8 cellular contexts compared by ENCODE assay signal in genomic region chr17:80270836-80271235, GRCh38. TPM values are rescaled to one million over a fixed set of nuclear protein-coding genes. Genes with fewer than 3 reads are reported as not detected.
DNase-seq lines count a peak whose midpoint lies in the region; ATAC-seq lines count a peak whose summit lies in the region.

No MANE protein-coding gene starts in this region.

- POLR2A ChIA-PET in activated CD8-positive, alpha-beta T cell treated with anti-CD3 and anti-CD28 coated beads, Interleukin-2, amount 10 ng/mL, durations not matched to agents 7 days and 5 days (lab: Charles Lee): interaction anchor here (1.5 to 1.7 kb wide), 2 partner anchors 10 to 52 kb away, joined by 4 to 5 read pairs; partner anchors contain the start of gene RNF213

- H3K27ac ChIP-seq in HUES64 (ENCODE audit: low read depth, low read length) (peak overlapping the region; percentile 80), iPS-20b (ENCODE audit: low read length) (no peak overlapping the region)

- H3K27me3 Mint-ChIP-seq in activated CD8-positive, alpha-beta T cell treated with anti-CD3 and anti-CD28 coated beads, Interleukin-2, amount 10 ng/mL, durations not matched to agents 7 days and 5 days (ENCODE audit: low read depth): no peaks in the 10 kb centered on the region

- no peaks in the 10 kb centered on the region for H3K9me3 Mint-ChIP-seq in activated CD8-positive, alpha-beta T cell treated with anti-CD3 and anti-CD28 coated beads, Interleukin-2, amount 10 ng/mL, durations not matched to agents 7 days and 5 days (ENCODE audit: insufficient read depth)

- H3K9ac ChIP-seq in HUES64 (ENCODE audit: low read depth, low read length) (no peak overlapping the region), iPS-20b (ENCODE audit: low read depth, low read length) (peak overlapping the region; percentile 1; the same call in 1 of the 2 replicates)

- H3K36me3 ChIP-seq in HUES64 (ENCODE audit: insufficient read depth, low read length): peaks cover 19% of the 10 kb centered on the region
- peaks cover 9% of the 10 kb centered on the region; the same call in 1 of the 2 replicates for H3K36me3 ChIP-seq in iPS-20b (ENCODE audit: insufficient read depth, low read depth, low read length)

- 41% methylated on average over 4 of the region's 4 CpGs for WGBS in HUES64

- H3K27me3 ChIP-seq in HUES64 (ENCODE audit: insufficient read depth, low read length) (no peaks in the 10 kb centered on the region), iPS-20b (ENCODE audit: insufficient read depth, low read length) (no peaks in the 10 kb centered on the region)

- H3K4me1 ChIP-seq in HUES64 (ENCODE audit: insufficient read depth, low read length) (peaks cover 17% of the 10 kb centered on the region), iPS-20b (ENCODE audit: insufficient read depth, low read length) (peaks cover 12% of the 10 kb centered on the region; the same call in 1 of the 2 replicates)

- peak; percentile 68 for ATAC-seq in activated CD8-positive, alpha-beta T cell treated with anti-CD3 and anti-CD28 coated beads, Interleukin-2, amount 10 ng/mL, durations not matched to agents 7 days and 5 days
- no peak for ATAC-seq in HG03196 (IDR thresholded peaks at IDR 0.05; ENCODE audit: unreplicated experiment)
- no peak for ATAC-seq in GM19467 (IDR thresholded peaks at IDR 0.05; ENCODE audit: unreplicated experiment)
- ATAC-seq in GM21526 (IDR thresholded peaks at IDR 0.05; ENCODE audit: low FRiP score, unreplicated experiment): no peak

- H3K9me3 ChIP-seq in HUES64 (ENCODE audit: insufficient read depth, low read depth, low read length) (no peaks in the 10 kb centered on the region), iPS-20b (ENCODE audit: insufficient read depth, low read depth, low read length) (no peaks in the 10 kb centered on the region)

- no peak overlapping the region for H3K4me3 Mint-ChIP-seq in activated CD8-positive, alpha-beta T cell treated with anti-CD3 and anti-CD28 coated beads, Interleukin-2, amount 10 ng/mL, durations not matched to agents 7 days and 5 days

- DNase-seq in A172 (ENCODE audit: low spot score): peak; percentile 21
- peak; percentile 50 for DNase-seq in activated CD8-positive, alpha-beta T cell treated with anti-CD3 and anti-CD28 coated beads, Interleukin-2, amount 10 ng/mL, durations not matched to agents 7 days and 5 days
- DNase-seq in globus pallidus (ENCODE audit: low spot score): no peak

- peaks cover 45% of the 10 kb centered on the region for H3K36me3 Mint-ChIP-seq in activated CD8-positive, alpha-beta T cell treated with anti-CD3 and anti-CD28 coated beads, Interleukin-2, amount 10 ng/mL, durations not matched to agents 7 days and 5 days (ENCODE audit: low read depth)

- CTCF ChIA-PET in activated CD8-positive, alpha-beta T cell treated with anti-CD3 and anti-CD28 coated beads, Interleukin-2, amount 10 ng/mL, durations not matched to agents 7 days and 5 days (lab: Charles Lee): no interaction called here

- H3K4me1 Mint-ChIP-seq in activated CD8-positive, alpha-beta T cell treated with anti-CD3 and anti-CD28 coated beads, Interleukin-2, amount 10 ng/mL, durations not matched to agents 7 days and 5 days (ENCODE audit: low read depth): peaks cover 47% of the 10 kb centered on the region

- H3K4me3 ChIP-seq in HUES64 (ENCODE audit: low read length): no peak overlapping the region
- peak overlapping the region; percentile 15; the same call in 1 of the 2 replicates for H3K4me3 ChIP-seq in iPS-20b (ENCODE audit: low read length)

- H3K27ac Mint-ChIP-seq in activated CD8-positive, alpha-beta T cell treated with anti-CD3 and anti-CD28 coated beads, Interleukin-2, amount 10 ng/mL, durations not matched to agents 7 days and 5 days: peak overlapping the region; percentile 52

RNA-seq across cellular contexts. Expression of gene RNF213, which starts 10.2 kb away (rescaled TPM):
- 63.3 and 66.2 TPM in 2 replicates for total RNA-seq in A172 (2014; rRNA removed; shearing (Covaris generic))
- polyA plus RNA-seq in HUES64 (2013, experiment 1 of 2): 13.8 TPM
- polyA plus RNA-seq in HUES64 (2013, experiment 2 of 2): 20.4 TPM
- total RNA-seq in activated CD8-positive, alpha-beta T cell treated with anti-CD3 and anti-CD28 coated beads, Interleukin-2, amount 10 ng/mL, durations not matched to agents 7 days and 5 days: 100 to 1,000 TPM; 438 to 455 TPM

RNA-seq across cellular contexts. Expression of gene SLC26A11, which starts 50.6 kb away (rescaled TPM):
- 6.4 and 6.9 TPM in 2 replicates for total RNA-seq in A172 (2014; rRNA removed; shearing (Covaris generic))
- 9.8 TPM for polyA plus RNA-seq in HUES64 (2013, experiment 1 of 2)
- polyA plus RNA-seq in HUES64 (2013, experiment 2 of 2): 12.0 TPM
- total RNA-seq in activated CD8-positive, alpha-beta T cell treated with anti-CD3 and anti-CD28 coated beads, Interleukin-2, amount 10 ng/mL, durations not matched to agents 7 days and 5 days: 1 to 10 TPM; 1.4 to 1.6 TPM

RNA-seq across cellular contexts. Expression of gene SGSH, which starts 50.7 kb away (rescaled TPM):
- 13.9 and 16.5 TPM in 2 replicates for total RNA-seq in A172 (2014; rRNA removed; shearing (Covaris generic))
- 13.8 TPM for polyA plus RNA-seq in HUES64 (2013, experiment 1 of 2)
- 12.7 TPM for polyA plus RNA-seq in HUES64 (2013, experiment 2 of 2)
- 1 to 10 TPM; 6.9 to 8.2 TPM for total RNA-seq in activated CD8-positive, alpha-beta T cell treated with anti-CD3 and anti-CD28 coated beads, Interleukin-2, amount 10 ng/mL, durations not matched to agents 7 days and 5 days
